Comparison of ENCODE assay signal across 20 cellular contexts in genomic region chr18:79515331-79515730, GRCh38.
DNase-seq lines count a peak whose midpoint lies in the region; ATAC-seq and TF ChIP-seq lines count a peak whose summit lies in the region.
"Had no signal": no experiment of that assay in that cellular context is flagged by ENCODE, and none has a peak within 500 bp of the region (broad histone marks: within the 10 kb centered on the region; RNA-seq: fewer than 3 reads in every experiment).

No MANE protein-coding gene starts in this region.

- no peak for TF ChIP-seq POLR2A in spleen (IDR thresholded peaks at IDR 0.05)

- H3K4me3 ChIP-seq in colonic mucosa = no peak overlapping the region
- H3K4me3 ChIP-seq in spleen = no peak overlapping the region
- H3K4me3 ChIP-seq: A549, GM23248, neural progenitor cell, thoracic aorta had no signal

- no peak overlapping the region for H3T11ph ChIP-seq in H9 (ENCODE audit: low read length)

- DNase-seq in activated CD4-positive, alpha-beta T cell treated with anti-CD3 and anti-CD28 coated beads for 36 hours = peak; percentile 4
- DNase-seq in activated CD4-positive, alpha-beta T cell treated with anti-CD3 and anti-CD28 coated beads, Interleukin-2, amount 50 U/mL, for 4 hours = no peak
- peak; percentile 13 for DNase-seq in H9
- DNase-seq in colonic mucosa = peak; percentile 9
- peak; percentile 61 for DNase-seq in spleen
- no peak for DNase-seq in SKM-1 (lab: John Stamatoyannopoulos, UW; ENCODE audit: unreplicated experiment)
- DNase-seq in NOMO-1 (lab: John Stamatoyannopoulos, UW; ENCODE audit: unreplicated experiment in 2 of 2) = no peak
- no peak for DNase-seq in DMS153 treated with DMSO at 0.1 percent for 48 hours (lab: John Stamatoyannopoulos, UW; ENCODE audit: unreplicated experiment)
- DNase-seq: Caco-2; GM23248; NCI-H1436 treated with DMSO at 0.1 percent for 48 hours; NCI-H510A; OCI-M1; SK-N-SH; stimulated activated CD4-positive, alpha-beta T cell treated with anti-CD3 and anti-CD28 coated beads, Interleukin-1b, Interleukin-23, amount 100 ng/mL, for 48 hours had no signal

- H3K36me3 Mint-ChIP-seq in activated CD4-positive, alpha-beta T cell treated with anti-CD3 and anti-CD28 coated beads for 36 hours (ENCODE audit: low read depth) = peaks cover 37% of the 10 kb centered on the region
- no peaks in the 10 kb centered on the region for H3K36me3 Mint-ChIP-seq in H9 (ENCODE audit: insufficient read depth in 1 of 3, low read depth in 3 of 3)
- H3K36me3 Mint-ChIP-seq: neural progenitor cell had no signal

- H3K79me2 ChIP-seq in H9 (ENCODE audit: insufficient read depth, low read length) = no peaks in the 10 kb centered on the region

- peak overlapping the region; percentile 98 for H3K27ac Mint-ChIP-seq in activated CD4-positive, alpha-beta T cell treated with anti-CD3 and anti-CD28 coated beads for 36 hours
- no peak overlapping the region for H3K27ac Mint-ChIP-seq in H9
- H3K27ac Mint-ChIP-seq: dendritic cell treated with granulocyte-macrophage colony-stimulating factor and Interleukin-4, amounts not matched to agents 40 ng/mL and 50 ng/mL, for 4 days; neural progenitor cell had no signal

- no peak overlapping the region for H2BK12ac ChIP-seq in H9 (ENCODE audit: insufficient read length, low read depth, low read length)

- no peak overlapping the region for H3K56ac ChIP-seq in H9 (ENCODE audit: insufficient read length, low read depth, low read length)

- CTCF ChIA-PET in activated CD4-positive, alpha-beta T cell treated with anti-CD3 and anti-CD28 coated beads for 36 hours (lab: Charles Lee) = no interaction called here

- no peak overlapping the region for H2BK120ac ChIP-seq in H9 (ENCODE audit: low read depth, low read length, poor library complexity, severe bottlenecking)

- H3K9me3 ChIP-seq in H9 (ENCODE audit: control insufficient read depth, low read depth, low read length) = no peaks in the 10 kb centered on the region
- no peaks in the 10 kb centered on the region for H3K9me3 ChIP-seq in colonic mucosa
- H3K9me3 ChIP-seq in spleen = no peaks in the 10 kb centered on the region
- H3K9me3 ChIP-seq: A549, Caco-2, SK-N-SH, thoracic aorta had no signal

- H3K23me2 ChIP-seq in H9 (ENCODE audit: insufficient read length, low read depth, low read length, poor library complexity, severe bottlenecking) = no peaks in the 10 kb centered on the region

- H4K5ac ChIP-seq in H9 (ENCODE audit: insufficient read length, low read depth, low read length) = no peak overlapping the region

- H3K4ac ChIP-seq in H9 (ENCODE audit: low read depth, low read length) = no peak overlapping the region

- H3K4me1 ChIP-seq in H9 (ENCODE audit: insufficient read depth, low read length) (no peaks in the 10 kb centered on the region), colonic mucosa (no peaks in the 10 kb centered on the region), spleen (peaks cover 7 to 49% (median 30%) of the 10 kb centered on the region in 6 donors)
- H3K4me1 ChIP-seq: A549, Caco-2, neural progenitor cell had no signal

- no peak overlapping the region for H3K14ac ChIP-seq in H9 (ENCODE audit: insufficient read depth, low read length)

- no peaks in the 10 kb centered on the region for H3K79me1 ChIP-seq in H9 (ENCODE audit: insufficient read depth, low read depth, low read length, poor library complexity, severe bottlenecking)

- no peak overlapping the region for H4K8ac ChIP-seq in H9 (replicated peaks; ENCODE audit: insufficient read length, low read depth, low read length)

- H3K23ac ChIP-seq in H9 (ENCODE audit: insufficient read length, low read depth, low read length) = no peak overlapping the region

- no CpG with 5 or more reads among the region's 8 CpGs for WGBS in H9 (ENCODE audit: extremely low coverage, insufficient read length, low lambda C conversion rate)
- WGBS in spleen, 5 donors = 80 to 86% (median 82%) methylated on average over 8 of the region's 8 CpGs

- H3K36me3 ChIP-seq in colonic mucosa = no peaks in the 10 kb centered on the region
- peaks cover 0 to 45% (median 12%) of the 10 kb centered on the region in 6 donors for H3K36me3 ChIP-seq in spleen
- H3K36me3 ChIP-seq: neural progenitor cell had no signal

- no peak overlapping the region for H2BK5ac ChIP-seq in H9 (ENCODE audit: insufficient read length, low read length)

- H3K9ac ChIP-seq in H9 (ENCODE audit: extremely low read depth, insufficient read length, low read length) (no peak overlapping the region), colonic mucosa (ENCODE audit: low read depth in 2 of 2, low read length in 2 of 2) (no peak overlapping the region)
- H3K9ac ChIP-seq: GM23248, neural progenitor cell, SK-N-SH had no signal

- H2AFZ ChIP-seq in H9 (ENCODE audit: low read length) = no peak overlapping the region
- H2AFZ ChIP-seq: GM23248, neural progenitor cell had no signal

- H3K18ac ChIP-seq in H9 (ENCODE audit: insufficient read length, low read depth, low read length) = no peak overlapping the region

- no peaks in the 10 kb centered on the region for H4K20me1 ChIP-seq in H9 (ENCODE audit: control insufficient read depth, insufficient read depth, insufficient read length)

- H3K27me3 ChIP-seq in H9 (ENCODE audit: insufficient read depth, low read length) = no peaks in the 10 kb centered on the region
- no peaks in the 10 kb centered on the region for H3K27me3 ChIP-seq in colonic mucosa
- no peaks in the 10 kb centered on the region for H3K27me3 ChIP-seq in spleen (replicated peaks in 1 of 7)
- H3K27me3 ChIP-seq: neural progenitor cell had no signal

- TF ChIP-seq CTCF in H9 (conservative IDR thresholded peaks at IDR 0.05) = no peak
- TF ChIP-seq CTCF in colonic mucosa (IDR thresholded peaks at IDR 0.05) = no peak
- TF ChIP-seq CTCF in spleen (IDR thresholded peaks at IDR 0.05 in 8 of 11, conservative IDR thresholded peaks at IDR 0.05 in 3 of 11) = no peak

- H3K27ac ChIP-seq in H9 (ENCODE audit: insufficient read length, low read depth, low read length) (no peak overlapping the region), colonic mucosa (no peak overlapping the region), spleen (no peak overlapping the region)
- H3K27ac ChIP-seq: A549, GM23248, neural progenitor cell, thoracic aorta had no signal

- no peak overlapping the region for H2AK5ac ChIP-seq in H9 (ENCODE audit: insufficient read length, low read length)

- intact Hi-C loops in activated CD4-positive, alpha-beta T cell treated with anti-CD3 and anti-CD28 coated beads for 36 hours (cut with DNase I, micrococcal nuclease) = no loop called here
- intact Hi-C loops in colonic mucosa (cut with DNase I) = no loop called here
- intact Hi-C loops in spleen (cut with DNase I; ENCODE audit: low total_unique reads) = no loop called here

- POLR2A ChIA-PET in activated CD4-positive, alpha-beta T cell treated with anti-CD3 and anti-CD28 coated beads for 36 hours (lab: Charles Lee) = interaction anchor here (0.6 kb wide), 1 partner anchor 88 kb away, joined by 3 read pairs; no protein-coding TSS in a partner anchor

- H3K4me3 Mint-ChIP-seq in activated CD4-positive, alpha-beta T cell treated with anti-CD3 and anti-CD28 coated beads for 36 hours = no peak overlapping the region
- no peak overlapping the region for H3K4me3 Mint-ChIP-seq in H9
- H3K4me3 Mint-ChIP-seq: dendritic cell treated with granulocyte-macrophage colony-stimulating factor and Interleukin-4, amounts not matched to agents 40 ng/mL and 50 ng/mL, for 4 days; neural progenitor cell had no signal

- H2BK20ac ChIP-seq in H9 (ENCODE audit: low read depth, low read length, poor library complexity, severe bottlenecking) = no peak overlapping the region

- no peaks in the 10 kb centered on the region for H3K9me3 Mint-ChIP-seq in activated CD4-positive, alpha-beta T cell treated with anti-CD3 and anti-CD28 coated beads for 36 hours (ENCODE audit: low read depth)
- H3K9me3 Mint-ChIP-seq in H9 = no peaks in the 10 kb centered on the region
- H3K9me3 Mint-ChIP-seq: dendritic cell treated with granulocyte-macrophage colony-stimulating factor and Interleukin-4, amounts not matched to agents 40 ng/mL and 50 ng/mL, for 4 days; neural progenitor cell had no signal

- no peak for ATAC-seq in activated CD4-positive, alpha-beta T cell treated with anti-CD3 and anti-CD28 coated beads for 36 hours
- ATAC-seq: A549, esophagus mucosa had no signal

- no peak overlapping the region for H4K91ac ChIP-seq in H9 (ENCODE audit: insufficient read length, low read depth, low read length)

- no peak overlapping the region for H2BK15ac ChIP-seq in H9 (ENCODE audit: low read depth, low read length)

- peaks cover 49% of the 10 kb centered on the region for H3K4me1 Mint-ChIP-seq in activated CD4-positive, alpha-beta T cell treated with anti-CD3 and anti-CD28 coated beads for 36 hours
- peaks cover 0 to 6% of the 10 kb centered on the region in 2 experiments; a peak in 1 of 4 replicates for H3K4me1 Mint-ChIP-seq in H9

- no peaks in the 10 kb centered on the region for H3K27me3 Mint-ChIP-seq in activated CD4-positive, alpha-beta T cell treated with anti-CD3 and anti-CD28 coated beads for 36 hours
- peaks cover 3% of the 10 kb centered on the region; the same call in 1 of the 2 replicates for H3K27me3 Mint-ChIP-seq in H9 (ENCODE audit: low read depth)

- H3K4me2 ChIP-seq in H9 (ENCODE audit: insufficient read depth, insufficient read length, low read length) = no peak overlapping the region
- H3K4me2 ChIP-seq: A549, neural progenitor cell, SK-N-SH had no signal

Comparison
In these comparisons a context has a peak if more than half of its experiments do, and no peak if none do; other contexts are left out.
1. DNase-seq: peak in activated CD4-positive, alpha-beta T cell treated with anti-CD3 and anti-CD28 coated beads for 36 hours (single experiment), H9 (single experiment), colonic mucosa (single experiment) and spleen (single experiment); none in activated CD4-positive, alpha-beta T cell treated with anti-CD3 and anti-CD28 coated beads, Interleukin-2, amount 50 U/mL, for 4 hours (0 of 2), SKM-1 (single experiment), NOMO-1 (0 of 2) and DMS153 treated with DMSO at 0.1 percent for 48 hours (single experiment).